Comparison of ENCODE assay signal across 9 cellular contexts in genomic region chr13:23467048-23467931, GRCh38. TPM values are rescaled to one million over a fixed set of nuclear protein-coding genes. Genes with fewer than 3 reads are reported as not detected.
A peak's percentile ranks its signal among the peaks of the same experiment; 100 is the strongest.
DNase-seq lines count a peak whose midpoint lies in the region; TF ChIP-seq lines count a peak whose summit lies in the region.
"Had no signal": no experiment of that assay in that cellular context is flagged by ENCODE, and none has a peak within 500 bp of the region (broad histone marks: within the 10 kb centered on the region; RNA-seq: fewer than 3 reads in every experiment).

No MANE protein-coding gene starts in this region.

- H3K4me3 ChIP-seq in OCI-LY7 (ENCODE audit: low read depth, low read length, poor library complexity, severe bottlenecking) (no peak overlapping the region), foreskin fibroblast (ENCODE audit: low read depth in 1 of 2, low read length in 2 of 2) (peak overlapping the region; percentile 40 to 47), skeletal muscle tissue (ENCODE audit: low read length in 3 of 3) (peak overlapping the region; percentile 78 to 90 (median 84))

- no peak overlapping the region for H2BK12ac ChIP-seq in H9 (ENCODE audit: insufficient read length, low read depth, low read length)

- intact Hi-C loops in OCI-LY7 (cut with micrococcal nuclease; ENCODE audit: unreplicated experiment) = loop anchor here (10.0 kb wide), 1 partner anchor 408 kb away; no protein-coding TSS in a partner anchor

- POLR2A ChIA-PET in OCI-LY7 (lab: Charles Lee) = interaction anchor here (0.5 kb wide), 1 partner anchor 448 kb away, joined by 3 read pairs; no protein-coding TSS in a partner anchor

- no peak overlapping the region for H4K5ac ChIP-seq in H9 (ENCODE audit: insufficient read length, low read depth, low read length)

- H3K27me3 Mint-ChIP-seq in endothelial cell (ENCODE audit: unreplicated experiment) = no peaks in the 10 kb centered on the region
- peaks cover 16% of the 10 kb centered on the region for H3K27me3 Mint-ChIP-seq in H9 (ENCODE audit: low read depth)

- no peaks in the 10 kb centered on the region for H3K9me2 ChIP-seq in OCI-LY7 (ENCODE audit: insufficient read depth, low read length)

- no peaks in the 10 kb centered on the region for H3K36me3 Mint-ChIP-seq in endothelial cell (ENCODE audit: low read depth, unreplicated experiment)
- H3K36me3 Mint-ChIP-seq in H9 (ENCODE audit: insufficient read depth in 1 of 3, low read depth in 3 of 3) = peaks cover 0 to 7% (median 0%) of the 10 kb centered on the region in 3 experiments; a peak in 2 of 7 replicates

- no peaks in the 10 kb centered on the region for H3K9me3 Mint-ChIP-seq in endothelial cell (ENCODE audit: unreplicated experiment)
- H3K9me3 Mint-ChIP-seq in H9 = peaks cover 5 to 6% of the 10 kb centered on the region in 2 experiments; a peak in 4 of 5 replicates
- H3K9me3 Mint-ChIP-seq: activated CD4-positive, alpha-beta T cell treated with anti-CD3 and anti-CD28 coated beads, Interleukin-2, amount 10 ng/mL, durations not matched to agents 7 days and 5 days had no signal

- H4K91ac ChIP-seq in H9 (ENCODE audit: insufficient read length, low read depth, low read length) = no peak overlapping the region

- DNase-seq in GM03348 (ENCODE audit: low spot score) (peak; percentile 39), OCI-LY7 (ENCODE audit: low spot score) (no peak), foreskin fibroblast (peak; percentile 86 to 93), KBM-7 (no peak), endothelial cell (ENCODE audit: low spot score) (no peak), H9 (no peak), kidney glomerular epithelial cell (lab: John Stamatoyannopoulos, UW) (no peak)

- H4K20me1 ChIP-seq in OCI-LY7 (ENCODE audit: insufficient read depth, low read length) (no peaks in the 10 kb centered on the region), H9 (ENCODE audit: control insufficient read depth, insufficient read depth, insufficient read length) (no peaks in the 10 kb centered on the region)

- no peak overlapping the region for H2BK15ac ChIP-seq in H9 (ENCODE audit: low read depth, low read length)

- no peak overlapping the region for H3K4ac ChIP-seq in H9 (ENCODE audit: low read depth, low read length)

- H3K27ac Mint-ChIP-seq in endothelial cell (ENCODE audit: unreplicated experiment) = no peak overlapping the region
- no peak overlapping the region; a peak in 1 of 7 replicates for H3K27ac Mint-ChIP-seq in H9
- H3K27ac Mint-ChIP-seq: activated CD4-positive, alpha-beta T cell treated with anti-CD3 and anti-CD28 coated beads, Interleukin-2, amount 10 ng/mL, durations not matched to agents 7 days and 5 days had no signal

- H3T11ph ChIP-seq in H9 (ENCODE audit: low read length) = no peak overlapping the region

- H2AK5ac ChIP-seq in H9 (ENCODE audit: insufficient read length, low read length) = no peak overlapping the region

- TF ChIP-seq CTCF in OCI-LY7 (conservative IDR thresholded peaks at IDR 0.05; ENCODE audit: low read length) (0 out of 2 replicates have a peak, but pooled peaks have one; percentile 6), foreskin fibroblast (IDR thresholded peaks at IDR 0.05; ENCODE audit: low read depth, low read length) (no peak), endothelial cell (IDR thresholded peaks at IDR 0.05; ENCODE audit: unreplicated experiment) (no peak), H9 (conservative IDR thresholded peaks at IDR 0.05) (no peak)

- in situ Hi-C loops in KBM-7 (cut with MboI; ENCODE audit: low pct_unique_long_range_greater_than_20kb, low sequenced_read_pairs) = no loop called here

- no TSS peak for BruUV-seq in OCI-LY7 (replicated peaks; lab: Mats Ljungman, UMichigan)

- H3K4me1 ChIP-seq in OCI-LY7 (ENCODE audit: insufficient read depth, low read length, poor library complexity, severe bottlenecking) = no peaks in the 10 kb centered on the region
- H3K4me1 ChIP-seq in skeletal muscle tissue (ENCODE audit: control insufficient read depth in 3 of 3, insufficient read depth in 3 of 3, low read length in 3 of 3) = peaks cover 15 to 19% (median 17%) of the 10 kb centered on the region in 3 donors
- H3K4me1 ChIP-seq in H9 (ENCODE audit: insufficient read depth, low read length) = peaks cover 5% of the 10 kb centered on the region; the same call in 1 of the 2 replicates

- no peak overlapping the region for H3K23ac ChIP-seq in H9 (ENCODE audit: insufficient read length, low read depth, low read length)

- H3K9me3 ChIP-seq in OCI-LY7 (ENCODE audit: low read length) = no peaks in the 10 kb centered on the region
- no peaks in the 10 kb centered on the region for H3K9me3 ChIP-seq in skeletal muscle tissue (ENCODE audit: control insufficient read depth in 3 of 3, low read length in 3 of 3)
- H3K9me3 ChIP-seq in H9 (ENCODE audit: control insufficient read depth, low read depth, low read length) = no peaks in the 10 kb centered on the region

- H3K27me3 ChIP-seq in skeletal muscle tissue (ENCODE audit: control insufficient read depth in 3 of 3, insufficient read depth in 3 of 3, low read length in 3 of 3) (no peaks in the 10 kb centered on the region), H9 (ENCODE audit: insufficient read depth, low read length) (no peaks in the 10 kb centered on the region; the same call in 1 of the 2 replicates)

- no peaks in the 10 kb centered on the region for H3K79me2 ChIP-seq in OCI-LY7 (ENCODE audit: insufficient read depth, low read depth, low read length)
- H3K79me2 ChIP-seq in H9 (ENCODE audit: insufficient read depth, low read length) = no peaks in the 10 kb centered on the region

- no peaks in the 10 kb centered on the region for H3K36me3 ChIP-seq in OCI-LY7 (ENCODE audit: insufficient read depth, low read length)
- no peaks in the 10 kb centered on the region for H3K36me3 ChIP-seq in skeletal muscle tissue (ENCODE audit: control insufficient read depth in 3 of 3, insufficient read depth in 3 of 3, low read length in 3 of 3)

- H2BK20ac ChIP-seq in H9 (ENCODE audit: low read depth, low read length, poor library complexity, severe bottlenecking) = no peak overlapping the region

- no CpG with 5 or more reads among the region's 14 CpGs for WGBS in H9 (ENCODE audit: extremely low coverage, insufficient read length, low lambda C conversion rate)

- no peak overlapping the region for H3K4me2 ChIP-seq in OCI-LY7 (ENCODE audit: low read length)
- no peak overlapping the region for H3K4me2 ChIP-seq in H9 (ENCODE audit: insufficient read depth, insufficient read length, low read length)

- H3K27ac ChIP-seq in OCI-LY7 (ENCODE audit: low read depth, low read length, poor library complexity, severe bottlenecking) = no peak overlapping the region
- peak overlapping the region; percentile 67 for H3K27ac ChIP-seq in skeletal muscle tissue (ENCODE audit: low read depth, low read length)
- no peak overlapping the region for H3K27ac ChIP-seq in H9 (ENCODE audit: insufficient read length, low read depth, low read length)

- CTCF ChIA-PET in OCI-LY7 (lab: Charles Lee; ENCODE audit: unreplicated experiment) = no interaction called here

- no peak overlapping the region for H3K14ac ChIP-seq in H9 (ENCODE audit: insufficient read depth, low read length)

- H3K23me2 ChIP-seq in H9 (ENCODE audit: insufficient read length, low read depth, low read length, poor library complexity, severe bottlenecking) = peaks cover 4% of the 10 kb centered on the region

- H3K4me3 Mint-ChIP-seq in endothelial cell (ENCODE audit: unreplicated experiment) = no peak overlapping the region
- no peak overlapping the region; a peak in 1 of 5 replicates for H3K4me3 Mint-ChIP-seq in H9

- no peak overlapping the region for H2AFZ ChIP-seq in OCI-LY7 (ENCODE audit: low read length)
- no peak overlapping the region for H2AFZ ChIP-seq in H9 (ENCODE audit: low read length)

- H3K4me1 Mint-ChIP-seq in endothelial cell (ENCODE audit: unreplicated experiment) (peaks cover 2% of the 10 kb centered on the region), H9 (peaks cover 28 to 38% of the 10 kb centered on the region in 2 experiments)

- no peak overlapping the region for H3K56ac ChIP-seq in H9 (ENCODE audit: insufficient read length, low read depth, low read length)

- H3K79me1 ChIP-seq in H9 (ENCODE audit: insufficient read depth, low read depth, low read length, poor library complexity, severe bottlenecking) = no peaks in the 10 kb centered on the region

- no peak overlapping the region for H2BK5ac ChIP-seq in H9 (ENCODE audit: insufficient read length, low read length)

- no peak overlapping the region for H4K8ac ChIP-seq in H9 (replicated peaks; ENCODE audit: insufficient read length, low read depth, low read length)

- H2BK120ac ChIP-seq in H9 (ENCODE audit: low read depth, low read length, poor library complexity, severe bottlenecking) = no peak overlapping the region

- H3K18ac ChIP-seq in H9 (ENCODE audit: insufficient read length, low read depth, low read length) = no peak overlapping the region

- H3K9ac ChIP-seq in skeletal muscle tissue (ENCODE audit: low read depth in 1 of 3, low read length in 3 of 3) (peak overlapping the region; percentile 75 to 92 (median 85)), H9 (ENCODE audit: extremely low read depth, insufficient read length, low read length) (no peak overlapping the region)

RNA-seq across cellular contexts. Expression of gene SACS, which starts 33.8 kb away (rescaled TPM):
- total RNA-seq in OCI-LY7 (2014; rRNA removed; shearing (Covaris generic)) = 22.6 and 25.9 TPM in 2 replicates
- total RNA-seq in OCI-LY7 (2022) (9.8 and 11.2 TPM in 2 replicates), skeletal muscle tissue (102 TPM), endothelial cell (ENCODE audit: unreplicated experiment) (45.8 TPM), H9 (2021) (47.8 and 53.0 TPM in 2 replicates)

Comparison
In these comparisons a context has a peak if more than half of its experiments do, and no peak if none do; other contexts are left out.
1. DNase-seq: peak in GM03348 (single experiment) and foreskin fibroblast (2 of 2); none in OCI-LY7 (single experiment), KBM-7 (single experiment), endothelial cell (single experiment), H9 (single experiment) and kidney glomerular epithelial cell (single experiment).